Comparison of ENCODE assay signal across 1 cellular context in the genomic region with DNA sequence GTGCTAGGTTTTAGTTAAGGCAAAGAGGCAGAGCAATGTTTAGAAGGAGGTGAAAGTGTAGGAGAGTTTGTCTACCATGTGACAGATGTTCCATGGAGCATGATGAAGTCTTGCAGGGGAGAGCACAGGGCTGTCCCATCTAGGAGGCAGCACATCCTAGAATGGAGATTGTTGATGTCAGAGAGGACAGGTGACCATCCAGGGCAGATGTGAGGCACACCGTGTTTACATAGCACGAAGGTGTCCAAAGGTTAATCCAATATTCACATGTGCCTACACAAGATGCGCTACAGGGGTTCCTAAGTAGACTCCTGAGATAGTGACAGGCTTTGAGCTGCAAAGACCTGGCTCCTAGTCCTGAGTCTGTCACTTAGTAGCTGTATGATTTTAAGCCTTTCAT.
TF ChIP-seq lines count a peak whose summit lies in the region.

No MANE protein-coding gene starts in this region.

TF ChIP-seq in HepG2, 621 proteins besides CTCF, POLR2A, EP300 and RAD21 (continued from another document):
- TF ChIP-seq HNF4A (CRISPR knock-in tag; IDR thresholded peaks at IDR 0.05) (peak; percentile 48), FOXA1 (IDR thresholded peaks at IDR 0.05) (no peak), FOXA1 (CRISPR knock-in tag; IDR thresholded peaks at IDR 0.05) (peak; percentile 55; the same call in 1 of the 2 replicates)
- TF ChIP-seq, protein P1, sequence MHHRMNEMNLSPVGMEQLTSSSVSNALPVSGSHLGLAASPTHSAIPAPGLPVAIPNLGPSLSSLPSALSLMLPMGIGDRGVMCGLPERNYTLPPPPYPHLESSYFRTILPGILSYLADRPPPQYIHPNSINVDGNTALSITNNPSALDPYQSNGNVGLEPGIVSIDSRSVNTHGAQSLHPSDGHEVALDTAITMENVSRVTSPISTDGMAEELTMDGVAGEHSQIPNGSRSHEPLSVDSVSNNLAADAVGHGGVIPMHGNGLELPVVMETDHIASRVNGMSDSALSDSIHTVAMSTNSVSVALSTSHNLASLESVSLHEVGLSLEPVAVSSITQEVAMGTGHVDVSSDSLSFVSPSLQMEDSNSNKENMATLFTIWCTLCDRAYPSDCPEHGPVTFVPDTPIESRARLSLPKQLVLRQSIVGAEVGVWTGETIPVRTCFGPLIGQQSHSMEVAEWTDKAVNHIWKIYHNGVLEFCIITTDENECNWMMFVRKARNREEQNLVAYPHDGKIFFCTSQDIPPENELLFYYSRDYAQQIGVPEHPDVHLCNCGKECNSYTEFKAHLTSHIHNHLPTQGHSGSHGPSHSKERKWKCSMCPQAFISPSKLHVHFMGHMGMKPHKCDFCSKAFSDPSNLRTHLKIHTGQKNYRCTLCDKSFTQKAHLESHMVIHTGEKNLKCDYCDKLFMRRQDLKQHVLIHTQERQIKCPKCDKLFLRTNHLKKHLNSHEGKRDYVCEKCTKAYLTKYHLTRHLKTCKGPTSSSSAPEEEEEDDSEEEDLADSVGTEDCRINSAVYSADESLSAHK (CRISPR knock-in tag; IDR thresholded peaks at IDR 0.05; ENCODE audit: borderline replicate concordance), result no peak
